ENCODE assay signal across 12 cellular contexts in genomic region chr17:2792541-2793169, GRCh38. TPM values are rescaled to one million over a fixed set of nuclear protein-coding genes. Genes with fewer than 3 reads are reported as not detected.
DNase-seq lines count a peak whose midpoint lies in the region; ATAC-seq and TF ChIP-seq lines count a peak whose summit lies in the region.
"Had no signal": no experiment of that assay in that cellular context is flagged by ENCODE, and none has a peak within 500 bp of the region (broad histone marks: within the 10 kb centered on the region; RNA-seq: fewer than 3 reads in every experiment).

No MANE protein-coding gene starts in this region.

- H3K18ac ChIP-seq in trophoblast cell (ENCODE audit: low read length) = no peak overlapping the region
- no peak overlapping the region for H3K18ac ChIP-seq in mesenchymal stem cell (ENCODE audit: low read depth in 1 of 2, low read length in 2 of 2)

- no peak overlapping the region for H2BK15ac ChIP-seq in mesenchymal stem cell (ENCODE audit: low read depth, poor library complexity, severe bottlenecking)

- H2BK5ac ChIP-seq in trophoblast cell (ENCODE audit: low read depth, low read length, poor library complexity) = no peak overlapping the region
- no peak overlapping the region for H2BK5ac ChIP-seq in mesenchymal stem cell (ENCODE audit: low read depth, low read length, poor library complexity, severe bottlenecking)

- no peaks in the 10 kb centered on the region for H3K79me1 ChIP-seq in trophoblast cell (ENCODE audit: low read length)
- no peaks in the 10 kb centered on the region for H3K79me1 ChIP-seq in mesenchymal stem cell (replicated peaks; ENCODE audit: low read length, poor library complexity, severe bottlenecking)

- H3K4ac ChIP-seq in trophoblast cell (ENCODE audit: low read depth, low read length) (no peak overlapping the region), mesenchymal stem cell (ENCODE audit: low read depth in 1 of 2, low read length in 2 of 2) (no peak overlapping the region)

- H3K36me3 Mint-ChIP-seq in effector memory CD8-positive, alpha-beta T cell (ENCODE audit: insufficient read depth) = peaks cover 45% of the 10 kb centered on the region

- H2AFZ ChIP-seq in trophoblast cell (ENCODE audit: insufficient read depth, low read length, poor library complexity) = no peak overlapping the region
- H2AFZ ChIP-seq in mesenchymal stem cell (ENCODE audit: low read depth, low read length) = no peak overlapping the region

- peak; percentile 79 for DNase-seq in Jurkat, Clone E6-1 (ENCODE audit: low read depth, low spot score)
- peak; percentile 57 for DNase-seq in activated CD8-positive, alpha-beta memory T cell treated with anti-CD3 and anti-CD28 coated beads, Interleukin-2, amount 50 U/mL, for 24 hours (ENCODE audit: extremely low read depth)
- DNase-seq in effector memory CD8-positive, alpha-beta T cell = peak; percentile 84 to 93 (median 86)
- peak; percentile 86 for DNase-seq in stimulated activated CD8-positive, alpha-beta memory T cell treated with anti-CD3 and anti-CD28 coated beads, Interleukin-4, amount 100 ng/mL, for 48 hours
- DNase-seq in GM10248 (ENCODE audit: extremely low spot score) (no peak), trophoblast cell (no peak), mesenchymal stem cell (no peak)
- DNase-seq: brain microvascular endothelial cell, DMS79 treated with DMSO at 0.1 percent for 48 hours, ovary, stomach had no signal

- no peak overlapping the region for H3K27ac ChIP-seq in trophoblast cell (ENCODE audit: low read depth, low read length)
- no peak overlapping the region for H3K27ac ChIP-seq in mesenchymal stem cell (ENCODE audit: low read length, poor library complexity, severe bottlenecking)
- H3K27ac ChIP-seq: brain microvascular endothelial cell, ovary had no signal

- no peak overlapping the region for H4K12ac ChIP-seq in trophoblast cell (ENCODE audit: low read depth, low read length)

- H3K9me3 ChIP-seq in trophoblast cell (ENCODE audit: insufficient read depth, low read depth, low read length) (peaks cover 6% of the 10 kb centered on the region), mesenchymal stem cell (ENCODE audit: control insufficient read depth, low read length) (no peaks in the 10 kb centered on the region)
- H3K9me3 ChIP-seq: ovary, stomach had no signal

- H3K27me3 ChIP-seq in trophoblast cell (ENCODE audit: insufficient read depth, low read length) = no peaks in the 10 kb centered on the region
- peaks cover 35 to 64% of the 10 kb centered on the region in 2 experiments for H3K27me3 ChIP-seq in mesenchymal stem cell (ENCODE audit: control insufficient read depth in 1 of 2, insufficient read depth in 1 of 2, low read length in 2 of 2)
- H3K27me3 ChIP-seq: brain microvascular endothelial cell, ovary had no signal

- peak overlapping the region; percentile 90 to 92 for H3K27ac Mint-ChIP-seq in effector memory CD8-positive, alpha-beta T cell

- WGBS in trophoblast cell (ENCODE audit: extremely low coverage, insufficient coverage, insufficient read length) = no CpG with 5 or more reads among the region's 21 CpGs
- 73% methylated on average over 17 of the region's 21 CpGs for WGBS in mesenchymal stem cell

- CTCF ChIA-PET in GM10248 (lab: Yijun Ruan, JAX) = no interaction called here

- H2BK12ac ChIP-seq in trophoblast cell (ENCODE audit: low read length) (no peak overlapping the region), mesenchymal stem cell (ENCODE audit: low read length in 2 of 2) (no peak overlapping the region)

- no peak overlapping the region for H3K14ac ChIP-seq in trophoblast cell (ENCODE audit: low read length)
- H3K14ac ChIP-seq in mesenchymal stem cell (ENCODE audit: low read length in 2 of 2) = no peak overlapping the region

- no peak overlapping the region for H4K8ac ChIP-seq in trophoblast cell (ENCODE audit: low read depth, low read length)
- no peak overlapping the region for H4K8ac ChIP-seq in mesenchymal stem cell (ENCODE audit: low read length)

- H3K27me3 Mint-ChIP-seq in effector memory CD8-positive, alpha-beta T cell = no peaks in the 10 kb centered on the region

- H3K4me1 ChIP-seq in trophoblast cell (ENCODE audit: control insufficient read depth in 1 of 2, insufficient read depth in 2 of 2, low read length in 2 of 2) (no peaks in the 10 kb centered on the region), mesenchymal stem cell (ENCODE audit: control insufficient read depth, insufficient read depth, low read depth, low read length) (peaks cover 5% of the 10 kb centered on the region)

- H3K4me3 Mint-ChIP-seq in effector memory CD8-positive, alpha-beta T cell = peak overlapping the region; percentile 98 to 99

- H3K4me2 ChIP-seq in trophoblast cell (ENCODE audit: low read length) (no peak overlapping the region), mesenchymal stem cell (ENCODE audit: low read length, poor library complexity, severe bottlenecking) (no peak overlapping the region)

- H2BK120ac ChIP-seq in trophoblast cell (ENCODE audit: insufficient read depth, low read length, poor library complexity) (no peak overlapping the region), mesenchymal stem cell (ENCODE audit: low read depth, low read length) (no peak overlapping the region)

- H3K23ac ChIP-seq in trophoblast cell (ENCODE audit: low read length) (no peak overlapping the region), mesenchymal stem cell (ENCODE audit: low read length in 2 of 2) (no peak overlapping the region)

- H3K9ac ChIP-seq in trophoblast cell (ENCODE audit: low read length) = no peak overlapping the region
- H3K9ac ChIP-seq in mesenchymal stem cell (ENCODE audit: low read length) = no peak overlapping the region

- TF ChIP-seq CTCF in GM10248 (IDR thresholded peaks at IDR 0.05; ENCODE audit: control extremely low read depth, extremely low read depth, low read depth, missing control alignments) = no peak

- H3K4me3 ChIP-seq in Jurkat, Clone E6-1 (ENCODE audit: low read length) = no peak overlapping the region
- H3K4me3 ChIP-seq in trophoblast cell (ENCODE audit: low read depth, low read length) = no peak overlapping the region
- no peak overlapping the region for H3K4me3 ChIP-seq in mesenchymal stem cell (ENCODE audit: insufficient read depth in 1 of 2, low read depth in 1 of 2, low read length in 2 of 2)
- H3K4me3 ChIP-seq: ovary, stomach had no signal

- no peak overlapping the region for H2AK5ac ChIP-seq in trophoblast cell (ENCODE audit: low read length)
- H2AK5ac ChIP-seq in mesenchymal stem cell (ENCODE audit: low read length, severe bottlenecking) = no peak overlapping the region

- H3K9me3 Mint-ChIP-seq in effector memory CD8-positive, alpha-beta T cell = no peaks in the 10 kb centered on the region

- no peaks in the 10 kb centered on the region for H3K36me3 ChIP-seq in trophoblast cell (ENCODE audit: control insufficient read depth in 1 of 2, insufficient read depth in 2 of 2, low read length in 2 of 2)
- no peaks in the 10 kb centered on the region for H3K36me3 ChIP-seq in mesenchymal stem cell (ENCODE audit: control insufficient read depth in 1 of 2, insufficient read depth in 2 of 2, low read depth in 1 of 2, low read length in 2 of 2)
- H3K36me3 ChIP-seq: brain microvascular endothelial cell, ovary, stomach had no signal

- POLR2A ChIA-PET in GM10248 (lab: Yijun Ruan, JAX) = no interaction called here

- H3K79me2 ChIP-seq in trophoblast cell (ENCODE audit: control insufficient read depth, insufficient read depth, low read length, poor library complexity) = no peaks in the 10 kb centered on the region

- H3K4me1 Mint-ChIP-seq in effector memory CD8-positive, alpha-beta T cell (ENCODE audit: low read depth in 2 of 2) = peaks cover 60 to 70% of the 10 kb centered on the region in 2 donors

- H4K91ac ChIP-seq in trophoblast cell (ENCODE audit: low read depth, low read length) (no peak overlapping the region), mesenchymal stem cell (ENCODE audit: low read length) (no peak overlapping the region)

- peak; percentile 69 for ATAC-seq in effector memory CD8-positive, alpha-beta T cell (replicated peaks)
- ATAC-seq in GM21786 (IDR thresholded peaks at IDR 0.05; ENCODE audit: unreplicated experiment) = no peak

RNA-seq across cellular contexts. Expression of gene RAP1GAP2, which starts 3.6 kb away (rescaled TPM):
- 8.0 TPM for polyA plus RNA-seq in Jurkat, Clone E6-1 (2012; ENCODE audit: insufficient read depth, insufficient read length)
- polyA plus RNA-seq in trophoblast cell (2013) = 9.9 and 11.1 TPM in 2 replicates
- 0.10 TPM for polyA plus RNA-seq in mesenchymal stem cell (2013, experiment 1 of 2)
- polyA plus RNA-seq in mesenchymal stem cell (2013, experiment 2 of 2) = 0.14 TPM

RNA-seq across cellular contexts. Expression of gene CCDC92B, which starts 43.2 kb away (rescaled TPM):
- polyA plus RNA-seq in Jurkat, Clone E6-1 (2012; ENCODE audit: insufficient read depth, insufficient read length) = not detected
- 0.08 TPM in 2 replicates for polyA plus RNA-seq in trophoblast cell (2013)
- not detected for polyA plus RNA-seq in mesenchymal stem cell (2013, experiment 1 of 2)
- polyA plus RNA-seq in mesenchymal stem cell (2013, experiment 2 of 2) = not detected

Comparison
In these comparisons a context has a peak if more than half of its experiments do, and no peak if none do; other contexts are left out.
1. DNase-seq: peak in Jurkat, Clone E6-1 (single experiment), activated CD8-positive, alpha-beta memory T cell treated with anti-CD3 and anti-CD28 coated beads, Interleukin-2, amount 50 U/mL, for 24 hours (single experiment), effector memory CD8-positive, alpha-beta T cell (3 of 3) and stimulated activated CD8-positive, alpha-beta memory T cell treated with anti-CD3 and anti-CD28 coated beads, Interleukin-4, amount 100 ng/mL, for 48 hours (single experiment); none in GM10248 (single experiment), trophoblast cell (0 of 2) and mesenchymal stem cell (single experiment).